In the genomic region with DNA sequence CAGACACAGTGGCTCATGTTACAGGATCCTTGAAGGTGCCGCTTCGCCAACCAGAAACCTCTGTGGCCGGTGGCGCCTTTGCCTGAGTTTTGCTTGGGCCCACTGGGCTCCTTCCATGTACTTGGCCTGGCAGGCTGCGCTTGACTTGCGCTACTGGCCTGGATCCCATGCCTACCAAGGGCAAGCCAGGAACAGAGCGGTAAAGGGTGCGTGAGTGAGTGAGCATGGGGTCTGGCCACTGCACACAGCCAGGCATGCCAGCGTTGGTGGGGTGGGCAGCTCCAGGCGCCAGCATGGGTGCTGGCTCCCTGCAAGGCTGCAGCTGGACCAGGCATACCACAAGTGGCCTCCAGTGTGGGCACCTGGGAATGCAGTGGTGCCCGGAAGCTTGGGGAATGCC, we compare ENCODE assay signal across 30 cellular contexts. TPM values are rescaled to one million over a fixed set of nuclear protein-coding genes. Genes with fewer than 3 reads are reported as not detected.
"Had no signal": no experiment of that assay in that cellular context is flagged by ENCODE, and none has a peak within 500 bp of the region (broad histone marks: within the 10 kb centered on the region; RNA-seq: fewer than 3 reads in every experiment).

No MANE protein-coding gene starts in this region.

- H3K4me1 Mint-ChIP-seq: activated B cell treated with CpG ODN at 0.5 μM for 24 hours; activated naive CD4-positive, alpha-beta T cell treated with anti-CD3 and anti-CD28 coated beads, Interleukin-2, amount 50 U/mL, for 24 hours; activated T-helper 17 cell treated with anti-CD3 and anti-CD28 coated beads, Interleukin-2, amount 50 U/mL, for 72 hours; central memory CD8-positive, alpha-beta T cell had no signal

- H3K36me3 Mint-ChIP-seq: activated naive CD4-positive, alpha-beta T cell treated with anti-CD3 and anti-CD28 coated beads, Interleukin-2, amount 50 U/mL, for 24 hours had no signal

- H3K4me3 Mint-ChIP-seq: activated B cell treated with CpG ODN at 0.5 μM for 24 hours; activated CD8-positive, alpha-beta T cell treated with anti-CD3 and anti-CD28 coated beads for 36 hours; activated naive CD4-positive, alpha-beta T cell treated with anti-CD3 and anti-CD28 coated beads for 36 hours; activated naive CD4-positive, alpha-beta T cell treated with anti-CD3 and anti-CD28 coated beads, Interleukin-2, amount 50 U/mL, for 24 hours; activated T-cell treated with anti-CD3 and anti-CD28 coated beads, Interleukin-2, amount 50 U/mL, for 4 hours; activated T-helper 17 cell treated with anti-CD3 and anti-CD28 coated beads, Interleukin-2, amount 50 U/mL, for 72 hours; central memory CD8-positive, alpha-beta T cell; effector memory CD8-positive, alpha-beta T cell; T-helper 17 cell; T-helper 2 cell treated with Interferon-gamma antibody and Interleukin-4, amounts not matched to agents 5 μg/mL and 100 μg/mL, for 36 hours had no signal

- H3K9me3 Mint-ChIP-seq: activated B cell treated with CpG ODN at 0.5 μM for 24 hours; activated CD8-positive, alpha-beta T cell treated with anti-CD3 and anti-CD28 coated beads for 36 hours; activated naive CD4-positive, alpha-beta T cell treated with anti-CD3 and anti-CD28 coated beads for 36 hours; activated naive CD4-positive, alpha-beta T cell treated with anti-CD3 and anti-CD28 coated beads, Interleukin-2, amount 50 U/mL, for 24 hours; activated T-cell treated with anti-CD3 and anti-CD28 coated beads, Interleukin-2, amount 50 U/mL, for 4 hours; activated T-helper 17 cell treated with anti-CD3 and anti-CD28 coated beads, Interleukin-2, amount 50 U/mL, for 72 hours; central memory CD8-positive, alpha-beta T cell; effector memory CD8-positive, alpha-beta T cell; T-helper 2 cell treated with Interferon-gamma antibody and Interleukin-4, amounts not matched to agents 5 μg/mL and 100 μg/mL, for 36 hours had no signal

- H3K27me3 ChIP-seq: brain microvascular endothelial cell, esophagus muscularis mucosa, gastroesophageal sphincter had no signal

- DNase-seq: activated B cell treated with CpG ODN at 0.5 μM for 24 hours; activated CD4-positive, alpha-beta T cell treated with anti-CD3 and anti-CD28 coated beads for 48 hours; activated CD4-positive, alpha-beta T cell treated with anti-CD3 and anti-CD28 coated beads, Interleukin-2, amount 50 U/mL, for 1 hour; activated CD4-positive, alpha-beta T cell treated with anti-CD3 and anti-CD28 coated beads, Interleukin-2, amount 50 U/mL, for 48 hours; activated CD8-positive, alpha-beta memory T cell treated with anti-CD3 and anti-CD28 coated beads for 24 hours; activated CD8-positive, alpha-beta T cell treated with anti-CD3 and anti-CD28 coated beads for 36 hours; activated effector memory CD4-positive, alpha-beta T cell treated with Interleukin-2 at 50 U/mL for 16 hours; activated naive CD4-positive, alpha-beta T cell treated with anti-CD3 and anti-CD28 coated beads for 36 hours; activated T-cell treated with anti-CD3 and anti-CD28 coated beads, Interleukin-2, amount 50 U/mL, for 4 hours; amniotic stem cell; anterior cingulate cortex; brain microvascular endothelial cell; dermis blood vessel endothelial cell; effector CD4-positive, alpha-beta T cell; effector memory CD8-positive, alpha-beta T cell; erythroblast; foreskin melanocyte; T-helper 1 cell; T-helper 17 cell; T1000; WERI-Rb-1 had no signal

- H3K36me3 ChIP-seq: brain microvascular endothelial cell, WERI-Rb-1 had no signal

- H3K9me3 ChIP-seq: esophagus muscularis mucosa, gastroesophageal sphincter had no signal

- H3K4me3 ChIP-seq: coronary artery, esophagus muscularis mucosa, gastroesophageal sphincter had no signal

- H3K27ac Mint-ChIP-seq: activated B cell treated with CpG ODN at 0.5 μM for 24 hours; activated CD8-positive, alpha-beta T cell treated with anti-CD3 and anti-CD28 coated beads for 36 hours; activated naive CD4-positive, alpha-beta T cell treated with anti-CD3 and anti-CD28 coated beads for 36 hours; activated naive CD4-positive, alpha-beta T cell treated with anti-CD3 and anti-CD28 coated beads, Interleukin-2, amount 50 U/mL, for 24 hours; effector memory CD8-positive, alpha-beta T cell; T-helper 17 cell; T-helper 2 cell treated with Interferon-gamma antibody and Interleukin-4, amounts not matched to agents 5 μg/mL and 100 μg/mL, for 36 hours had no signal

- ATAC-seq: activated CD4-positive, CD25-positive, alpha-beta regulatory T cell treated with anti-CD3 and anti-CD28 coated beads, Interleukin-2, amount 50 U/mL, for 24 hours; activated CD8-positive, alpha-beta T cell treated with anti-CD3 and anti-CD28 coated beads for 36 hours; activated T-cell treated with anti-CD3 and anti-CD28 coated beads, Interleukin-2, amount 50 U/mL, for 4 hours; activated T-helper 17 cell treated with anti-CD3 and anti-CD28 coated beads, Interleukin-2, amount 50 U/mL, for 72 hours; effector memory CD8-positive, alpha-beta T cell; gastroesophageal sphincter; T-helper 17 cell had no signal

- H3K27ac ChIP-seq: brain microvascular endothelial cell, coronary artery, esophagus muscularis mucosa, gastroesophageal sphincter, WERI-Rb-1 had no signal

- H3K27me3 Mint-ChIP-seq: activated naive CD4-positive, alpha-beta T cell treated with anti-CD3 and anti-CD28 coated beads, Interleukin-2, amount 50 U/mL, for 24 hours; activated T-helper 17 cell treated with anti-CD3 and anti-CD28 coated beads, Interleukin-2, amount 50 U/mL, for 72 hours had no signal

RNA-seq across cellular contexts. Expression of a gene that starts 18.2 kb away (rescaled TPM):
- total RNA-seq: activated B cell treated with CpG ODN at 0.5 μM for 24 hours; activated CD8-positive, alpha-beta T cell treated with anti-CD3 and anti-CD28 coated beads for 36 hours; activated naive CD4-positive, alpha-beta T cell treated with anti-CD3 and anti-CD28 coated beads for 36 hours; activated T-helper 17 cell treated with anti-CD3 and anti-CD28 coated beads, Interleukin-2, amount 50 U/mL, for 72 hours; astrocyte; T-helper 17 cell had no signal
